Comparison of ENCODE assay signal across 19 cellular contexts in the genomic region with DNA sequence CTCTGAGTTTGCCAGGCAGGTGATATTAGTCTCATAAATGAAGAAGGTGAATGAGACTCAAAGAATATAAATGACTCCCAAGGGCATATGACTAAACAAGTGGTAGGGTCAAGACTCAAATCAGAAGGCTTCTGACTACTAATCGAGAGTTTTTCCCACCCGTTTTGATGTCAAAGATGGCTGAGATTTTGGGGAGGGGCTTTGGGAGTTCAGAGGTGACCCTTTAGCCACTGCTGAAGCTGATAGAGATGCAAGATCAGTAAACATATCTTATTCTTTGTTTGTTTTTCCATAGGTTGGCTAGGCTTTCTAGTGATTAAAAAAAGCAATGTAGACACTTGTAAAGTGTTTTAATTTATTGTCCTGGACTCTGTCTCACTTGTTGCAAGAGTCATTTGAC.
DNase-seq lines count a peak whose midpoint lies in the region; ATAC-seq and TF ChIP-seq lines count a peak whose summit lies in the region.
"Had no signal": no experiment of that assay in that cellular context is flagged by ENCODE, and none has a peak within 500 bp of the region (broad histone marks: within the 10 kb centered on the region; RNA-seq: fewer than 3 reads in every experiment).

No MANE protein-coding gene starts in this region.

- peaks cover 0 to 4% of the 10 kb centered on the region in 2 donors for H3K9me3 Mint-ChIP-seq in effector memory CD8-positive, alpha-beta T cell

- TF ChIP-seq POLR2A in spleen (IDR thresholded peaks at IDR 0.05): no peak

- H3K4me1 Mint-ChIP-seq in effector memory CD8-positive, alpha-beta T cell (ENCODE audit: low read depth in 2 of 2): peaks cover 13 to 50% of the 10 kb centered on the region in 2 donors

- H3K27me3 ChIP-seq in DOHH2 (ENCODE audit: control insufficient read depth, low read length) (no peaks in the 10 kb centered on the region), OCI-LY1 (ENCODE audit: insufficient read depth, low read length) (no peaks in the 10 kb centered on the region), spleen (replicated peaks in 1 of 7) (no peaks in the 10 kb centered on the region)

- WGBS in spleen, 5 donors: 81 to 91% (median 86%) methylated on average over 2 of the region's 2 CpGs

- H3K4me3 ChIP-seq in DOHH2 (ENCODE audit: low read length) (peak overlapping the region; percentile 69), OCI-LY1 (ENCODE audit: low read depth, low read length, poor library complexity, severe bottlenecking) (no peak overlapping the region), spleen (no peak overlapping the region)
- H3K4me3 ChIP-seq: GM23338 had no signal

- peak overlapping the region in 1 of 2 donors; percentile 51 for H3K4me3 Mint-ChIP-seq in effector memory CD8-positive, alpha-beta T cell
- H3K4me3 Mint-ChIP-seq: GM23338 had no signal

- peak overlapping the region; percentile 88 for H3K9ac ChIP-seq in OCI-LY1 (ENCODE audit: low read length)
- H3K9ac ChIP-seq: SK-N-SH had no signal

- H3K9me3 ChIP-seq in DOHH2 (ENCODE audit: control insufficient read depth, insufficient read depth, low read length) (no peaks in the 10 kb centered on the region), OCI-LY1 (ENCODE audit: low read length) (no peaks in the 10 kb centered on the region), spleen (no peaks in the 10 kb centered on the region)
- H3K9me3 ChIP-seq: SK-N-SH had no signal

- TF ChIP-seq CTCF in DOHH2 (IDR thresholded peaks at IDR 0.05; ENCODE audit: low read depth, low read length, poor library complexity, severe bottlenecking) (no peak), OCI-LY1 (IDR thresholded peaks at IDR 0.05; ENCODE audit: low read length) (no peak), spleen (IDR thresholded peaks at IDR 0.05 in 8 of 11, conservative IDR thresholded peaks at IDR 0.05 in 3 of 11) (no peak)

- intact Hi-C loops in spleen (cut with DNase I; ENCODE audit: low total_unique reads): no loop called here

- peaks cover 4% of the 10 kb centered on the region for H3K36me3 Mint-ChIP-seq in effector memory CD8-positive, alpha-beta T cell (ENCODE audit: insufficient read depth)

- H3K4me1 ChIP-seq in DOHH2 (ENCODE audit: control insufficient read depth, low read length) (peaks cover 93% of the 10 kb centered on the region), OCI-LY1 (ENCODE audit: insufficient read depth, low read length, severe bottlenecking) (peaks cover 80% of the 10 kb centered on the region), spleen (peaks cover 23 to 73% (median 34%) of the 10 kb centered on the region in 6 donors)

- no peaks in the 10 kb centered on the region for H3K27me3 Mint-ChIP-seq in effector memory CD8-positive, alpha-beta T cell

- peaks cover 52% of the 10 kb centered on the region for H3F3A ChIP-seq in DOHH2 (ENCODE audit: control insufficient read depth, insufficient read depth)
- H3F3A ChIP-seq in OCI-LY1 (ENCODE audit: insufficient read depth, low read length): peaks cover 13% of the 10 kb centered on the region; the same call in 1 of the 2 replicates

- no peak for ATAC-seq in effector memory CD8-positive, alpha-beta T cell (replicated peaks)
- ATAC-seq in HG03439 (IDR thresholded peaks at IDR 0.05; ENCODE audit: unreplicated experiment): no peak
- ATAC-seq in HG02763 (IDR thresholded peaks at IDR 0.05; ENCODE audit: unreplicated experiment): no peak
- no peak for ATAC-seq in GM18868 (IDR thresholded peaks at IDR 0.05; ENCODE audit: unreplicated experiment)
- ATAC-seq: GM23338, HCT116 had no signal

- H3K27ac Mint-ChIP-seq in effector memory CD8-positive, alpha-beta T cell: peak overlapping the region; percentile 82 to 86
- H3K27ac Mint-ChIP-seq: GM23338 had no signal

- H3K27ac ChIP-seq in DOHH2 (ENCODE audit: low read depth, low read length) (peak overlapping the region; percentile 89), OCI-LY1 (ENCODE audit: low read depth, low read length, poor library complexity, severe bottlenecking) (peak overlapping the region; percentile 99), spleen (peak overlapping the region; percentile 64 to 92 (median 80))
- H3K27ac ChIP-seq: C4-2B had no signal

- no peak overlapping the region for H2AFZ ChIP-seq in OCI-LY1 (ENCODE audit: low read length)
- H2AFZ ChIP-seq: GM23338 had no signal

- H3K9me2 ChIP-seq in DOHH2 (replicated peaks; ENCODE audit: control insufficient read depth, low read length) (no peaks in the 10 kb centered on the region), OCI-LY1 (ENCODE audit: low read depth, low read length) (no peaks in the 10 kb centered on the region)
- H3K9me2 ChIP-seq: SK-N-SH had no signal

- DNase-seq in effector memory CD8-positive, alpha-beta T cell: no peak
- no peak for DNase-seq in spleen
- no peak for DNase-seq in activated CD4-positive, alpha-beta T cell treated with anti-CD3 and anti-CD28 coated beads for 4 hours
- DNase-seq: DMS79 treated with DMSO at 0.1 percent for 48 hours; NCI-H1092; NCI-H2081 treated with DMSO at 0.1 percent for 48 hours; NK-92 treated with Interleukin-12 subunit alpha and Interleukin-12 subunit beta, amount 100 ng/mL, for 24 hours; RPMI8226; SHP77 treated with DMSO at 0.1 percent for 48 hours; SK-N-SH; T-helper 1 cell had no signal

- H4K20me1 ChIP-seq in DOHH2 (ENCODE audit: control insufficient read depth, insufficient read depth, low read depth, low read length): no peaks in the 10 kb centered on the region
- no peaks in the 10 kb centered on the region for H4K20me1 ChIP-seq in OCI-LY1 (ENCODE audit: insufficient read depth, low read length)

- H3K79me2 ChIP-seq in DOHH2 (ENCODE audit: control insufficient read depth, low read length) (peaks cover 7% of the 10 kb centered on the region), OCI-LY1 (ENCODE audit: insufficient read depth, low read length) (peaks cover 10% of the 10 kb centered on the region)

- H3K36me3 ChIP-seq in DOHH2 (ENCODE audit: control insufficient read depth, low read length) (peaks cover 15% of the 10 kb centered on the region), OCI-LY1 (ENCODE audit: insufficient read depth, low read length) (no peaks in the 10 kb centered on the region), spleen (no peaks in the 10 kb centered on the region)

- H3K4me2 ChIP-seq in DOHH2 (ENCODE audit: low read length) (peak overlapping the region; percentile 77), OCI-LY1 (ENCODE audit: low read length) (peak overlapping the region; percentile 80)
- H3K4me2 ChIP-seq: GM23338, SK-N-SH had no signal
